ENCODE assay signal across 10 cellular contexts in the genomic region with DNA sequence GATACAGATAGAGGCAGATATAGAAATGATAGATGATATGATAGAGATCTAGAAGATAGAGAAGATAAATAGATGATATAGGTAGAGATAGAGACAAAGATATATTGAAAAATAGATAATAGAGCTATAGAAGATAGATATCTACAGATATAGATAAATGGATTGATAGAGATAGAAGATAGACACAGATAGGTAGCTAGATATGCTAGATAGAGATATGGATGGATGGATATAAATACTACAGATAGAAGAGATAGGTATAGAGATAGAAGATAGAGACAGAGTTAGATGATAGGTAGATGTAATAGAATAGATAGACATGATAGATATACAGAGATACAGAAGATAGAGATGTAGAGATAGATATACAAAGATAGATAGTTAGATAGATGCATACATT. TPM values are rescaled to one million over a fixed set of nuclear protein-coding genes. Genes with fewer than 3 reads are reported as not detected.
"Had no signal": no experiment of that assay in that cellular context is flagged by ENCODE, and none has a peak within 500 bp of the region (broad histone marks: within the 10 kb centered on the region; RNA-seq: fewer than 3 reads in every experiment).

No MANE protein-coding gene starts in this region.

- DNase-seq: H9, HCEC 1CT, IMR-90, KBM-7 had no signal

- H3K9ac ChIP-seq: KMS-11 had no signal

- H3K4me2 ChIP-seq: GM23338, KMS-11 had no signal

- H3K4me3 ChIP-seq: GM23338 had no signal

- H3K9me3 Mint-ChIP-seq: GM23338, H9 had no signal

- FAIRE-seq: H1, H54, HTR-8/SVneo had no signal

- H3K4me3 Mint-ChIP-seq: GM23338, H9 had no signal

- ATAC-seq: GM23338 had no signal

- H3K27ac ChIP-seq: KMS-11 had no signal

- H2AFZ ChIP-seq: GM23338 had no signal

- H3K27ac Mint-ChIP-seq: GM23338, H9 had no signal

RNA-seq across cellular contexts. Expression of gene TRIM17, which starts 31.4 kb away (rescaled TPM):
- total RNA-seq: HT-29, IMR-90 had no signal
